In genomic region chr13:20276901-20277300, GRCh38 we compare ENCODE assay signal across 2 cellular contexts. TPM values are rescaled to one million over a fixed set of nuclear protein-coding genes. Genes with fewer than 3 reads are reported as not detected.
"Had no signal": no experiment of that assay in that cellular context is flagged by ENCODE, and none has a peak within 500 bp of the region (broad histone marks: within the 10 kb centered on the region; RNA-seq: fewer than 3 reads in every experiment).

No MANE protein-coding gene starts in this region.

RNA-seq across cellular contexts. Expression of gene GJB6, which starts 44.8 kb away (rescaled TPM):
- total RNA-seq: activated B cell treated with CpG ODN at 0.5 μM for 24 hours, WTC11 had no signal
